In the genomic region with DNA sequence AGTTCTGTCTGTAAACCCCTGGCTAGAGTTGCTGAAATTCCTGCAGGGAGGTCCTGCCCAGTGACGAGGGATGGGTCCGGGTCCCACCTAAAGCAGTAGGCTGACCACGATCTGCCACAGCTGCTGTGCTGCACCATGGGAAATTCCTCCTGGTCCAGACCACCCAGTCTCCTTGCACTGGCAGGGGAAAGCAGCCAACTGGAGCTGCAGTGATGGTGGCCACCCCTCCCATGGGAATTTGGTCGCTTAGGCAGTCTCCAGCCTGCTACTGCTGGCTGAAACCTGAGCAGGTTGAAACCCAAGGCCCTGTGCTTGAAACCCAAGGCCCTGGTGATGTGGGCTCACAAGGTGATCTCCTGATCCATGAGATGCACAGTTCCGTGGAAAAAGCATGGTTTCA, we compare ENCODE assay signal across 24 cellular contexts.
"Had no signal": no experiment of that assay in that cellular context is flagged by ENCODE, and none has a peak within 500 bp of the region (broad histone marks: within the 10 kb centered on the region; RNA-seq: fewer than 3 reads in every experiment).

No MANE protein-coding gene starts in this region.

- H3K4me3 ChIP-seq: dorsolateral prefrontal cortex, gastrocnemius medialis, hepatocyte, lower lobe of right lung, neural progenitor cell, right lobe of liver, smooth muscle cell, suprapubic skin, transverse colon, upper lobe of right lung, uterus had no signal

- H3K27ac Mint-ChIP-seq: natural killer cell treated with Interleukin-12 subunit alpha and Interleukin-12 subunit beta and Interleukin-15 and Interleukin-18, amount 100 ng/mL, for 72 hours; neural progenitor cell; progenitor cell of endocrine pancreas; stimulated activated naive CD8-positive, alpha-beta T cell treated with anti-CD3 and anti-CD28 coated beads, Interleukin-15, amount 100 ng/mL, for 72 hours had no signal

- H3K4me1 Mint-ChIP-seq: neural progenitor cell; stimulated activated naive CD8-positive, alpha-beta T cell treated with anti-CD3 and anti-CD28 coated beads, Interleukin-15, amount 100 ng/mL, for 72 hours had no signal

- H3K27me3 ChIP-seq: dorsolateral prefrontal cortex, gastrocnemius medialis, hepatocyte, neural progenitor cell, right lobe of liver, suprapubic skin, transverse colon, uterus had no signal

- H3K36me3 ChIP-seq: gastrocnemius medialis, lower lobe of right lung, neural progenitor cell, right lobe of liver, suprapubic skin, transverse colon, upper lobe of right lung, uterus had no signal

- DNase-seq: dorsolateral prefrontal cortex; effector CD4-positive, alpha-beta T cell; gastrocnemius medialis; head of caudate nucleus; left colon; left ventricle myocardium superior; lower lobe of right lung; right lobe of liver; stimulated activated CD4-positive, alpha-beta T cell treated with anti-CD3 and anti-CD28 coated beads, Interleukin-12 subunit alpha, Interleukin-12 subunit beta, amount 100 ng/mL, for 4 hours; stimulated activated CD4-positive, alpha-beta T cell treated with anti-CD3 and anti-CD28 coated beads, Interleukin-1b, Interleukin-23, amount 100 ng/mL, for 48 hours; stimulated activated CD4-positive, alpha-beta T cell treated with anti-CD3 and anti-CD28 coated beads, Interleukin-4, amount 100 ng/mL, for 1 hour; stimulated activated CD8-positive, alpha-beta memory T cell treated with anti-CD3 and anti-CD28 coated beads, Interleukin-4, amount 100 ng/mL, for 48 hours; stimulated activated naive CD4-positive, alpha-beta T cell; stimulated activated naive CD8-positive, alpha-beta T cell treated with anti-CD3 and anti-CD28 coated beads, Interleukin-15, amount 100 ng/mL, for 72 hours; transverse colon; upper lobe of right lung; uterus had no signal

- H3K36me3 Mint-ChIP-seq: neural progenitor cell had no signal

- H3K9me3 ChIP-seq: gastrocnemius medialis, right lobe of liver, suprapubic skin, transverse colon, upper lobe of right lung had no signal

- H3K4me1 ChIP-seq: gastrocnemius medialis, lower lobe of right lung, neural progenitor cell, parathyroid adenoma, right lobe of liver, suprapubic skin, transverse colon, upper lobe of right lung, uterus had no signal

- H3K27ac ChIP-seq: dorsolateral prefrontal cortex, gastrocnemius medialis, hepatocyte, lower lobe of right lung, neural progenitor cell, parathyroid adenoma, right lobe of liver, suprapubic skin, transverse colon, upper lobe of right lung, uterus had no signal

- ATAC-seq: gastrocnemius medialis; left colon; left ventricle myocardium superior; lower lobe of right lung; right lobe of liver; stimulated activated naive CD8-positive, alpha-beta T cell treated with anti-CD3 and anti-CD28 coated beads, Interleukin-15, amount 100 ng/mL, for 72 hours; upper lobe of right lung had no signal

- H3K27me3 Mint-ChIP-seq: progenitor cell of endocrine pancreas had no signal

- H3K4me3 Mint-ChIP-seq: natural killer cell treated with Interleukin-12 subunit alpha and Interleukin-12 subunit beta and Interleukin-15 and Interleukin-18, amount 100 ng/mL, for 72 hours; neural progenitor cell; stimulated activated naive CD8-positive, alpha-beta T cell treated with anti-CD3 and anti-CD28 coated beads, Interleukin-15, amount 100 ng/mL, for 72 hours had no signal
